Comparison of ENCODE assay signal across 8 cellular contexts in genomic region chr12:113862570-113863454, GRCh38.
DNase-seq lines count a peak whose midpoint lies in the region; ATAC-seq and TF ChIP-seq lines count a peak whose summit lies in the region.

No MANE protein-coding gene starts in this region.

- H3K36me3 Mint-ChIP-seq in osteocyte (ENCODE audit: unreplicated experiment) (peaks cover 5% of the 10 kb centered on the region), glutamatergic neuron (ENCODE audit: unreplicated experiment) (no peaks in the 10 kb centered on the region), mesothelial cell of epicardium (peaks cover 6% of the 10 kb centered on the region)

- H3K36me3 ChIP-seq in brain microvascular endothelial cell (replicated peaks) = no peaks in the 10 kb centered on the region

- DNase-seq in NCI-H2227 (lab: John Stamatoyannopoulos, UW; ENCODE audit: unreplicated experiment) (peak; percentile 94), brain microvascular endothelial cell (peak; percentile 75), osteocyte (ENCODE audit: extremely low spot score, unreplicated experiment) (no peak), glutamatergic neuron (no peak), cerebellar nuclear complex (lab: John Stamatoyannopoulos, UW) (no peak), mesothelial cell of epicardium (ENCODE audit: low spot score in 2 of 2, unreplicated experiment in 2 of 2) (no peak)
- no peak for DNase-seq in activated CD4-positive, alpha-beta T cell treated with anti-CD3 and anti-CD28 coated beads, Interleukin-2, amount 50 U/mL, for 4 hours

- H3K27ac Mint-ChIP-seq in osteocyte (ENCODE audit: unreplicated experiment) = peak overlapping the region; percentile 14
- no peak overlapping the region for H3K27ac Mint-ChIP-seq in glutamatergic neuron (ENCODE audit: unreplicated experiment)
- H3K27ac Mint-ChIP-seq in mesothelial cell of epicardium = no peak overlapping the region

- H3K9me3 Mint-ChIP-seq in osteocyte (ENCODE audit: unreplicated experiment) (no peaks in the 10 kb centered on the region), glutamatergic neuron (ENCODE audit: unreplicated experiment) (no peaks in the 10 kb centered on the region), mesothelial cell of epicardium (peaks cover 7% of the 10 kb centered on the region)

- TF ChIP-seq CTCF in brain microvascular endothelial cell (IDR thresholded peaks at IDR 0.05; ENCODE audit: low read depth, low read length, missing control alignments) (no peak), osteocyte (IDR thresholded peaks at IDR 0.05) (no peak), glutamatergic neuron (IDR thresholded peaks at IDR 0.05; ENCODE audit: partially characterized antibody, unreplicated experiment) (no peak), mesothelial cell of epicardium (IDR thresholded peaks at IDR 0.05; ENCODE audit: unreplicated experiment) (no peak)

- no peaks in the 10 kb centered on the region for H3K27me3 Mint-ChIP-seq in osteocyte (ENCODE audit: unreplicated experiment)
- H3K27me3 Mint-ChIP-seq in glutamatergic neuron (ENCODE audit: unreplicated experiment) = peaks cover 10% of the 10 kb centered on the region
- H3K27me3 Mint-ChIP-seq in mesothelial cell of epicardium (ENCODE audit: low read depth) = no peaks in the 10 kb centered on the region

- in situ Hi-C loops in brain microvascular endothelial cell (cut with HindIII; ENCODE audit: low pct_ligation_motif_present, low sequenced_read_pairs) = no loop called here

- no peaks in the 10 kb centered on the region for H3K27me3 ChIP-seq in brain microvascular endothelial cell (replicated peaks)

- H3K4me3 Mint-ChIP-seq in osteocyte (ENCODE audit: unreplicated experiment) (no peak overlapping the region), glutamatergic neuron (ENCODE audit: unreplicated experiment) (no peak overlapping the region), mesothelial cell of epicardium (no peak overlapping the region)

- no peak overlapping the region for H3K4me3 ChIP-seq in brain microvascular endothelial cell (ENCODE audit: low read depth, low read length)

- H3K27ac ChIP-seq in brain microvascular endothelial cell = no peak overlapping the region

- ATAC-seq in GM18511 (IDR thresholded peaks at IDR 0.05; ENCODE audit: unreplicated experiment) = peak; percentile 64

- H3K4me1 Mint-ChIP-seq in osteocyte (ENCODE audit: unreplicated experiment) (peaks cover 20% of the 10 kb centered on the region), glutamatergic neuron (ENCODE audit: low read depth, unreplicated experiment) (peaks cover 33% of the 10 kb centered on the region), mesothelial cell of epicardium (peaks cover 7% of the 10 kb centered on the region)

Comparison
In these comparisons a context has a peak if more than half of its experiments do, and no peak if none do; other contexts are left out.
1. DNase-seq: peak in NCI-H2227 (single experiment) and brain microvascular endothelial cell (single experiment); none in osteocyte (single experiment), glutamatergic neuron (single experiment), activated CD4-positive, alpha-beta T cell treated with anti-CD3 and anti-CD28 coated beads, Interleukin-2, amount 50 U/mL, for 4 hours (0 of 2), cerebellar nuclear complex (0 of 2) and mesothelial cell of epicardium (0 of 2).